13 cellular contexts compared by ENCODE assay signal in genomic region chr20:32974204-32975064, GRCh38. TPM values are rescaled to one million over a fixed set of nuclear protein-coding genes. Genes with fewer than 3 reads are reported as not detected.
DNase-seq lines count a peak whose midpoint lies in the region; ATAC-seq, FAIRE-seq and TF ChIP-seq lines count a peak whose summit lies in the region.
"Not testable (repeated sequence)": the region's sequence is repeated elsewhere in the genome, so short reads cannot be mapped to it uniquely, and the experiment has no call there.
"Had no signal": no experiment of that assay in that cellular context is flagged by ENCODE, and none has a peak within 500 bp of the region (broad histone marks: within the 10 kb centered on the region; RNA-seq: fewer than 3 reads in every experiment).

No MANE protein-coding gene starts in this region.

- not testable (repeated sequence) for ATAC-seq in DND-41 (ENCODE audit: insufficient read depth, low read depth); memory B cell (ENCODE audit: low read depth); stimulated activated naive B cell treated with anti-CD40 and anti-IgM and Interleukin-4, amounts not matched to agents 10 μg/mL and 1 μg/mL and 100 μg/mL, for 72 hours (replicated peaks)

- H3K18ac ChIP-seq in H1 (ENCODE audit: extremely low read depth, low read length) = peak overlapping the region; percentile 66; the same call in 1 of the 2 replicates

- not testable (repeated sequence) for H3K36me3 Mint-ChIP-seq in IgD-negative memory B cell; activated CD4-positive, alpha-beta memory T cell treated with anti-CD3 and anti-CD28 coated beads for 36 hours; memory B cell; neural progenitor cell; stimulated activated naive B cell treated with anti-CD40 and anti-IgM and Interleukin-4, amounts not matched to agents 10 μg/mL and 1 μg/mL and 100 μg/mL, for 72 hours
- H3K36me3 Mint-ChIP-seq in activated T-helper 2 cell treated with anti-CD3 and anti-CD28 coated beads, Interferon-gamma antibody, Interleukin-2, Interleukin-4, amounts not matched to agents 10 μg/mL and 5 μg/mL and 100 μg/mL, durations not matched to agents 14 hours and 24 hours and 36 hours (ENCODE audit: low read depth) = peaks cover 22% of the 10 kb centered on the region

- H3K9me3 ChIP-seq in DND-41 (ENCODE audit: insufficient read depth, low read length, severe bottlenecking) = peaks cover 12% of the 10 kb centered on the region
- H3K9me3 ChIP-seq in H1 (ENCODE audit: insufficient read depth in 2 of 2, low read depth in 1 of 2, low read length in 1 of 2) = peaks cover 4 to 16% of the 10 kb centered on the region in 2 experiments; a peak in 3 of 4 replicates
- not testable (repeated sequence) for H3K9me3 ChIP-seq in neural progenitor cell (ENCODE audit: low read depth)

- peak overlapping the region; percentile 88 for H2BK12ac ChIP-seq in H1 (ENCODE audit: low read depth, low read length)

- H3K4me1 Mint-ChIP-seq in IgD-negative memory B cell = peaks cover 4 to 26% (median 17%) of the 10 kb centered on the region in 3 donors
- H3K4me1 Mint-ChIP-seq in activated CD4-positive, alpha-beta memory T cell treated with anti-CD3 and anti-CD28 coated beads for 36 hours (ENCODE audit: low read depth) = peaks cover 59% of the 10 kb centered on the region
- H3K4me1 Mint-ChIP-seq in activated T-helper 2 cell treated with anti-CD3 and anti-CD28 coated beads, Interferon-gamma antibody, Interleukin-2, Interleukin-4, amounts not matched to agents 10 μg/mL and 5 μg/mL and 100 μg/mL, durations not matched to agents 14 hours and 24 hours and 36 hours (ENCODE audit: low read depth) = peaks cover 20% of the 10 kb centered on the region
- H3K4me1 Mint-ChIP-seq in memory B cell = peaks cover 15% of the 10 kb centered on the region
- peaks cover 25% of the 10 kb centered on the region for H3K4me1 Mint-ChIP-seq in neural progenitor cell
- H3K4me1 Mint-ChIP-seq in stimulated activated naive B cell treated with anti-CD40 and anti-IgM and Interleukin-4, amounts not matched to agents 10 μg/mL and 1 μg/mL and 100 μg/mL, for 72 hours = peaks cover 25 to 26% of the 10 kb centered on the region in 2 donors

- H3K27ac Mint-ChIP-seq in IgD-negative memory B cell (peak overlapping the region; percentile 39 to 97 (median 81)), memory B cell (peak overlapping the region; percentile 86), neural progenitor cell (peak overlapping the region; percentile 67)
- H3K27ac Mint-ChIP-seq in activated CD4-positive, alpha-beta memory T cell treated with anti-CD3 and anti-CD28 coated beads for 36 hours = not testable (repeated sequence)
- H3K27ac Mint-ChIP-seq in activated T-helper 2 cell treated with anti-CD3 and anti-CD28 coated beads, Interferon-gamma antibody, Interleukin-2, Interleukin-4, amounts not matched to agents 10 μg/mL and 5 μg/mL and 100 μg/mL, durations not matched to agents 14 hours and 24 hours and 36 hours = peak overlapping the region; percentile 40
- H3K27ac Mint-ChIP-seq in stimulated activated naive B cell treated with anti-CD40 and anti-IgM and Interleukin-4, amounts not matched to agents 10 μg/mL and 1 μg/mL and 100 μg/mL, for 72 hours = peak overlapping the region; percentile 68

- WGBS in H1 (ENCODE audit: extremely low coverage in 1 of 2, insufficient coverage in 1 of 2, insufficient read length in 1 of 2, insufficient replicate concordance in 2 of 2, low coverage in 1 of 2, low lambda C conversion rate in 2 of 2, missing lambda C conversion rate in 1 of 2), 2 experiments = 65% methylated on average over 9 of the region's 9 CpGs; no CpG with 5 or more reads in 1 of the 2 experiments

- not testable (repeated sequence) for H2BK15ac ChIP-seq in H1 (ENCODE audit: low read length)

- intact Hi-C loops in activated CD4-positive, alpha-beta memory T cell treated with anti-CD3 and anti-CD28 coated beads for 36 hours (cut with micrococcal nuclease); activated T-helper 2 cell treated with anti-CD3 and anti-CD28 coated beads, Interferon-gamma antibody, Interleukin-2, Interleukin-4, amounts not matched to agents 10 μg/mL and 5 μg/mL and 100 μg/mL, durations not matched to agents 14 hours and 24 hours and 36 hours (cut with micrococcal nuclease): not testable (repeated sequence)

- not testable (repeated sequence) for H3K27me3 ChIP-seq in DND-41 (ENCODE audit: insufficient read depth, low read length, poor library complexity); H1 (replicated peaks in 1 of 4; ENCODE audit: control insufficient read depth in 3 of 4, extremely low read depth in 1 of 4, insufficient read depth in 3 of 4, low read length in 3 of 4); neural progenitor cell

- not testable (repeated sequence) for H2AFZ ChIP-seq in DND-41 (ENCODE audit: low read depth, low read length); neural progenitor cell (replicated peaks)
- H2AFZ ChIP-seq in H1 (ENCODE audit: low read length) = peak overlapping the region; percentile 13; the same call in 1 of the 2 replicates

- H2BK120ac ChIP-seq in H1 (replicated peaks; ENCODE audit: low read depth, low read length) = peak overlapping the region; percentile 59

- DNase-seq in DND-41 (peak; percentile 7), H1 (ENCODE audit: low read depth in 1 of 2, low spot score in 2 of 2) (peak in 1 of 2 experiments; percentile 54)
- peak; percentile 6 for DNase-seq in activated CD4-positive, alpha-beta memory T cell treated with anti-CD3 and anti-CD28 coated beads for 36 hours
- not testable (repeated sequence) for DNase-seq in activated T-helper 2 cell treated with anti-CD3 and anti-CD28 coated beads, Interferon-gamma antibody, Interleukin-2, Interleukin-4, amounts not matched to agents 10 μg/mL and 5 μg/mL and 100 μg/mL, durations not matched to agents 14 hours and 24 hours and 36 hours (ENCODE audit: low spot score); memory B cell (ENCODE audit: low spot score in 2 of 2); neural progenitor cell (ENCODE audit: low spot score); stimulated activated naive B cell treated with anti-CD40 and anti-IgM and Interleukin-4, amounts not matched to agents 10 μg/mL and 1 μg/mL and 100 μg/mL, for 72 hours

- H3K23me2 ChIP-seq in H1 (ENCODE audit: low read depth, low read length) = not testable (repeated sequence)

- TF ChIP-seq RAD21 in H1 (IDR thresholded peaks at IDR 0.05 in 1 of 2, conservative IDR thresholded peaks at IDR 0.05 in 1 of 2; ENCODE audit: low read depth in 2 of 2, low read length in 2 of 2) = not testable (repeated sequence)

- H3K4me3 ChIP-seq in DND-41 (ENCODE audit: low read depth in 1 of 2, low read length in 2 of 2); H1 (ENCODE audit: extremely low read depth in 1 of 4, insufficient read depth in 2 of 4, low read depth in 3 of 4, low read length in 4 of 4); neural progenitor cell: not testable (repeated sequence)

- H2BK5ac ChIP-seq in H1 (ENCODE audit: low read depth, low read length) = peak overlapping the region; percentile 75; the same call in 1 of the 2 replicates

- H3K9me3 Mint-ChIP-seq in IgD-negative memory B cell; memory B cell; neural progenitor cell; stimulated activated naive B cell treated with anti-CD40 and anti-IgM and Interleukin-4, amounts not matched to agents 10 μg/mL and 1 μg/mL and 100 μg/mL, for 72 hours: not testable (repeated sequence)
- H3K9me3 Mint-ChIP-seq in activated CD4-positive, alpha-beta memory T cell treated with anti-CD3 and anti-CD28 coated beads for 36 hours = peaks cover 16% of the 10 kb centered on the region
- peaks cover 21% of the 10 kb centered on the region for H3K9me3 Mint-ChIP-seq in activated T-helper 2 cell treated with anti-CD3 and anti-CD28 coated beads, Interferon-gamma antibody, Interleukin-2, Interleukin-4, amounts not matched to agents 10 μg/mL and 5 μg/mL and 100 μg/mL, durations not matched to agents 14 hours and 24 hours and 36 hours

- peak overlapping the region in 1 of 4 donors; percentile 54 for H3K4me3 Mint-ChIP-seq in IgD-negative memory B cell
- not testable (repeated sequence) for H3K4me3 Mint-ChIP-seq in activated CD4-positive, alpha-beta memory T cell treated with anti-CD3 and anti-CD28 coated beads for 36 hours; activated T-helper 2 cell treated with anti-CD3 and anti-CD28 coated beads, Interferon-gamma antibody, Interleukin-2, Interleukin-4, amounts not matched to agents 10 μg/mL and 5 μg/mL and 100 μg/mL, durations not matched to agents 14 hours and 24 hours and 36 hours (ENCODE audit: low read depth); memory B cell; neural progenitor cell; stimulated activated naive B cell treated with anti-CD40 and anti-IgM and Interleukin-4, amounts not matched to agents 10 μg/mL and 1 μg/mL and 100 μg/mL, for 72 hours

- not testable (repeated sequence) for H3K56ac ChIP-seq in H1 (replicated peaks; ENCODE audit: insufficient read length, low read depth, low read length)

- TF ChIP-seq CTCF in DND-41 (IDR thresholded peaks at IDR 0.05; ENCODE audit: borderline replicate concordance, extremely low read depth, low read length, poor library complexity, severe bottlenecking); H1 (IDR thresholded peaks at IDR 0.05; ENCODE audit: control extremely low read depth in 1 of 3, insufficient read depth in 1 of 3, low read depth in 1 of 3, low read length in 3 of 3); neural progenitor cell (IDR thresholded peaks at IDR 0.05): not testable (repeated sequence)

- not testable (repeated sequence) for H3K9ac ChIP-seq in DND-41 (ENCODE audit: low read depth, low read length); neural progenitor cell
- peak overlapping the region in 1 of 4 experiments; percentile 38; a peak in 2 of 7 replicates for H3K9ac ChIP-seq in H1 (replicated peaks in 1 of 4; ENCODE audit: extremely low read depth in 1 of 4, low read depth in 3 of 4, low read length in 3 of 4)

- H2BK20ac ChIP-seq in H1 (ENCODE audit: low read length) = peak overlapping the region; percentile 75; the same call in 1 of the 2 replicates

- CTCF ChIA-PET in activated CD4-positive, alpha-beta memory T cell treated with anti-CD3 and anti-CD28 coated beads for 36 hours (lab: Charles Lee) = interaction anchor here (0.8 to 1.8 kb wide), 3 partner anchors 28 to 30 kb away, joined by 3 to 6 read pairs (median 5); partner anchors contain the start of gene SUN5
- CTCF ChIA-PET in H1 (lab: Charles Lee; ENCODE audit: partially characterized antibody) = interaction anchor here (0.7 to 2.5 kb wide), 14 partner anchors 8 to 205 kb away, joined by 3 to 8 read pairs (median 4); partner anchors contain the start of gene SUN5

- not testable (repeated sequence) for H3K36me3 ChIP-seq in DND-41 (ENCODE audit: insufficient read depth, low read length); H1 (ENCODE audit: control insufficient read depth in 2 of 4, insufficient read depth in 4 of 4, low read length in 3 of 4); neural progenitor cell

- H3K27me3 Mint-ChIP-seq in IgD-negative memory B cell; activated CD4-positive, alpha-beta memory T cell treated with anti-CD3 and anti-CD28 coated beads for 36 hours; activated T-helper 2 cell treated with anti-CD3 and anti-CD28 coated beads, Interferon-gamma antibody, Interleukin-2, Interleukin-4, amounts not matched to agents 10 μg/mL and 5 μg/mL and 100 μg/mL, durations not matched to agents 14 hours and 24 hours and 36 hours (ENCODE audit: low read depth); memory B cell; stimulated activated naive B cell treated with anti-CD40 and anti-IgM and Interleukin-4, amounts not matched to agents 10 μg/mL and 1 μg/mL and 100 μg/mL, for 72 hours: not testable (repeated sequence)
- peaks cover 11% of the 10 kb centered on the region for H3K27me3 Mint-ChIP-seq in neural progenitor cell (ENCODE audit: insufficient read depth, low read depth)

- H4K91ac ChIP-seq in H1 (replicated peaks; ENCODE audit: insufficient read length, low read length) = peak overlapping the region; percentile 92

- not testable (repeated sequence) for TF ChIP-seq EP300 in H1 (IDR thresholded peaks at IDR 0.05; ENCODE audit: borderline replicate concordance in 1 of 2, low read depth in 2 of 2, low read length in 2 of 2)

- H3K79me1 ChIP-seq in H1 (ENCODE audit: low read depth, low read length) = not testable (repeated sequence)

- not testable (repeated sequence) for H3K4me2 ChIP-seq in DND-41 (ENCODE audit: insufficient read depth, low read length); neural progenitor cell
- peak overlapping the region in 1 of 2 experiments; percentile 19; a peak in 2 of 4 replicates for H3K4me2 ChIP-seq in H1 (ENCODE audit: insufficient read depth in 1 of 2, low read depth in 2 of 2, low read length in 2 of 2)

- not testable (repeated sequence) for H3K23ac ChIP-seq in H1 (ENCODE audit: insufficient read length)

- peak overlapping the region; percentile 83 for H3K27ac ChIP-seq in DND-41 (ENCODE audit: low read length)
- H3K27ac ChIP-seq in H1 (ENCODE audit: low read depth, low read length) = peak overlapping the region; percentile 38; the same call in 1 of the 2 replicates
- not testable (repeated sequence) for H3K27ac ChIP-seq in neural progenitor cell

- H4K5ac ChIP-seq in H1 (ENCODE audit: insufficient read length, low read depth, low read length) = not testable (repeated sequence)

- TF ChIP-seq POLR2A in H1 (IDR thresholded peaks at IDR 0.05; ENCODE audit: control extremely low read depth in 1 of 2, low read depth in 2 of 2, low read length in 2 of 2) = not testable (repeated sequence)

- H4K8ac ChIP-seq in H1 (ENCODE audit: extremely low read depth, insufficient read depth, low read length) = peak overlapping the region; percentile 35; the same call in 1 of the 2 replicates

- not testable (repeated sequence) for FAIRE-seq in H1 (lab: Jason Lieb, UNC)

- not testable (repeated sequence) for H4K20me1 ChIP-seq in DND-41 (ENCODE audit: insufficient read depth, low read length); H1 (replicated peaks in 1 of 2; ENCODE audit: control insufficient read depth in 1 of 2, insufficient read depth in 2 of 2, low read length in 2 of 2); neural progenitor cell (ENCODE audit: low read depth)

- H3K14ac ChIP-seq in H1 (ENCODE audit: insufficient read length) = not testable (repeated sequence)

- peaks cover 10% of the 10 kb centered on the region for H3F3A ChIP-seq in neural progenitor cell (ENCODE audit: low read depth)

- peak overlapping the region; percentile 8; the same call in 1 of the 2 replicates for H2AK5ac ChIP-seq in H1 (ENCODE audit: low read depth, low read length)

- H3K4me1 ChIP-seq in DND-41 (ENCODE audit: insufficient read depth, low read length) (peaks cover 75% of the 10 kb centered on the region), H1 (replicated peaks in 1 of 4; ENCODE audit: control insufficient read depth in 3 of 4, insufficient read depth in 4 of 4, low read length in 3 of 4) (peaks cover 10 to 25% (median 16%) of the 10 kb centered on the region in 4 experiments), neural progenitor cell (peaks cover 19% of the 10 kb centered on the region)

- not testable (repeated sequence) for H3K79me2 ChIP-seq in DND-41 (ENCODE audit: insufficient read depth, low read length); H1 (ENCODE audit: control insufficient read depth in 1 of 2, insufficient read depth in 2 of 2, low read length in 2 of 2); neural progenitor cell (ENCODE audit: low read depth)

- POLR2A ChIA-PET in activated CD4-positive, alpha-beta memory T cell treated with anti-CD3 and anti-CD28 coated beads for 36 hours (lab: Charles Lee); H1 (lab: Charles Lee; ENCODE audit: partially characterized antibody): not testable (repeated sequence)

- not testable (repeated sequence) for H3K4ac ChIP-seq in H1 (replicated peaks; ENCODE audit: insufficient read length, low read depth, low read length)

RNA-seq across cellular contexts. Expression of gene SUN5, which starts 29.8 kb away (rescaled TPM):
- not detected for polyA plus RNA-seq in IgD-negative memory B cell
- not detected for total RNA-seq in activated CD4-positive, alpha-beta memory T cell treated with anti-CD3 and anti-CD28 coated beads for 36 hours
- not detected in 2 replicates for total RNA-seq in activated T-helper 2 cell treated with anti-CD3 and anti-CD28 coated beads, Interferon-gamma antibody, Interleukin-2, Interleukin-4, amounts not matched to agents 10 μg/mL and 5 μg/mL and 100 μg/mL, durations not matched to agents 14 hours and 24 hours and 36 hours
- not detected in 2 replicates for total RNA-seq in H1 (2021; fragmentation: NEBNext Ultra II Directional; extraction: Animal tissue kit (Norgen Biotek cat#: 25700))
- polyA plus RNA-seq in H1 (2011; rRNA removed) = not detected in 2 replicates
- not detected for polyA plus RNA-seq in H1 (2011; cell fraction: cytosol; rRNA removed)
- not detected for polyA plus RNA-seq in H1 (2011; cell fraction: nucleus; rRNA removed)
- polyA plus RNA-seq in H1 (2012, experiment 1 of 2) = not detected in 4 replicates
- polyA plus RNA-seq in H1 (2012, experiment 2 of 2) = not detected
- not detected for polyA plus RNA-seq in H1 (2013, experiment 1 of 2)
- not detected for polyA plus RNA-seq in H1 (2013, experiment 2 of 2)
- polyA minus RNA-seq in H1 (2011; rRNA and poly(A)+ RNA removed) = not detected in 2 replicates
- polyA minus RNA-seq in H1 (2011; cell fraction: cytosol; rRNA and poly(A)+ RNA removed) = not detected
- not detected for polyA minus RNA-seq in H1 (2011; cell fraction: nucleus; rRNA and poly(A)+ RNA removed)
- not detected in 2 replicates for total RNA-seq in neural progenitor cell (ENCODE audit: low replicate concordance)
- total RNA-seq: CD8-positive, alpha-beta memory T cell; Daoy; GM23248; OCI-LY7; RPMI7951 had no signal
- polyA plus RNA-seq: CD8-positive, alpha-beta memory T cell; GM23248 had no signal

RNA-seq across cellular contexts. Expression of gene BPIFB2, which starts 33.1 kb away (rescaled TPM):
- polyA plus RNA-seq in IgD-negative memory B cell (not detected), H1 (2011; rRNA removed) (not detected in 2 replicates)
- total RNA-seq in activated CD4-positive, alpha-beta memory T cell treated with anti-CD3 and anti-CD28 coated beads for 36 hours = not detected
- not detected in 2 replicates for total RNA-seq in activated T-helper 2 cell treated with anti-CD3 and anti-CD28 coated beads, Interferon-gamma antibody, Interleukin-2, Interleukin-4, amounts not matched to agents 10 μg/mL and 5 μg/mL and 100 μg/mL, durations not matched to agents 14 hours and 24 hours and 36 hours
- not detected in 2 replicates for total RNA-seq in H1 (2021; fragmentation: NEBNext Ultra II Directional; extraction: Animal tissue kit (Norgen Biotek cat#: 25700))
- polyA plus RNA-seq in H1 (2011; cell fraction: cytosol; rRNA removed) = 0.62 TPM
- not detected for polyA plus RNA-seq in H1 (2011; cell fraction: nucleus; rRNA removed)
- not detected in 4 replicates for polyA plus RNA-seq in H1 (2012, experiment 1 of 2)
- 0.13 TPM for polyA plus RNA-seq in H1 (2012, experiment 2 of 2)
- not detected for polyA plus RNA-seq in H1 (2013, experiment 1 of 2)
- not detected for polyA plus RNA-seq in H1 (2013, experiment 2 of 2)
- polyA minus RNA-seq in H1 (2011; rRNA and poly(A)+ RNA removed) = 0.15 TPM in 1 of 2 replicates, not detected in the other
- polyA minus RNA-seq in H1 (2011; cell fraction: cytosol; rRNA and poly(A)+ RNA removed) = not detected
- not detected for polyA minus RNA-seq in H1 (2011; cell fraction: nucleus; rRNA and poly(A)+ RNA removed)
- total RNA-seq in neural progenitor cell (ENCODE audit: low replicate concordance) = not detected in 2 replicates
- total RNA-seq: CD8-positive, alpha-beta memory T cell; Daoy; GM23248; OCI-LY7; RPMI7951 had no signal
- polyA plus RNA-seq: CD8-positive, alpha-beta memory T cell; GM23248 had no signal

RNA-seq across cellular contexts. Expression of gene BPIFB6, which starts 57.0 kb away (rescaled TPM):
- polyA plus RNA-seq in IgD-negative memory B cell (not detected), H1 (2011; rRNA removed) (not detected in 2 replicates)
- total RNA-seq in activated CD4-positive, alpha-beta memory T cell treated with anti-CD3 and anti-CD28 coated beads for 36 hours = not detected
- not detected in 2 replicates for total RNA-seq in activated T-helper 2 cell treated with anti-CD3 and anti-CD28 coated beads, Interferon-gamma antibody, Interleukin-2, Interleukin-4, amounts not matched to agents 10 μg/mL and 5 μg/mL and 100 μg/mL, durations not matched to agents 14 hours and 24 hours and 36 hours
- not detected in 2 replicates for total RNA-seq in H1 (2021; fragmentation: NEBNext Ultra II Directional; extraction: Animal tissue kit (Norgen Biotek cat#: 25700))
- not detected for polyA plus RNA-seq in H1 (2011; cell fraction: cytosol; rRNA removed)
- not detected for polyA plus RNA-seq in H1 (2011; cell fraction: nucleus; rRNA removed)
- polyA plus RNA-seq in H1 (2012, experiment 1 of 2) = not detected in 4 replicates
- polyA plus RNA-seq in H1 (2012, experiment 2 of 2) = not detected
- not detected for polyA plus RNA-seq in H1 (2013, experiment 1 of 2)
- polyA plus RNA-seq in H1 (2013, experiment 2 of 2) = not detected
- polyA minus RNA-seq in H1 (2011; rRNA and poly(A)+ RNA removed) = not detected in 2 replicates
- not detected for polyA minus RNA-seq in H1 (2011; cell fraction: cytosol; rRNA and poly(A)+ RNA removed)
- not detected for polyA minus RNA-seq in H1 (2011; cell fraction: nucleus; rRNA and poly(A)+ RNA removed)
- not detected in 2 replicates for total RNA-seq in neural progenitor cell (ENCODE audit: low replicate concordance)
- total RNA-seq: CD8-positive, alpha-beta memory T cell; Daoy; GM23248; OCI-LY7; RPMI7951 had no signal
- polyA plus RNA-seq: CD8-positive, alpha-beta memory T cell; GM23248 had no signal
